8 cellular contexts compared by ENCODE assay signal in the genomic region with DNA sequence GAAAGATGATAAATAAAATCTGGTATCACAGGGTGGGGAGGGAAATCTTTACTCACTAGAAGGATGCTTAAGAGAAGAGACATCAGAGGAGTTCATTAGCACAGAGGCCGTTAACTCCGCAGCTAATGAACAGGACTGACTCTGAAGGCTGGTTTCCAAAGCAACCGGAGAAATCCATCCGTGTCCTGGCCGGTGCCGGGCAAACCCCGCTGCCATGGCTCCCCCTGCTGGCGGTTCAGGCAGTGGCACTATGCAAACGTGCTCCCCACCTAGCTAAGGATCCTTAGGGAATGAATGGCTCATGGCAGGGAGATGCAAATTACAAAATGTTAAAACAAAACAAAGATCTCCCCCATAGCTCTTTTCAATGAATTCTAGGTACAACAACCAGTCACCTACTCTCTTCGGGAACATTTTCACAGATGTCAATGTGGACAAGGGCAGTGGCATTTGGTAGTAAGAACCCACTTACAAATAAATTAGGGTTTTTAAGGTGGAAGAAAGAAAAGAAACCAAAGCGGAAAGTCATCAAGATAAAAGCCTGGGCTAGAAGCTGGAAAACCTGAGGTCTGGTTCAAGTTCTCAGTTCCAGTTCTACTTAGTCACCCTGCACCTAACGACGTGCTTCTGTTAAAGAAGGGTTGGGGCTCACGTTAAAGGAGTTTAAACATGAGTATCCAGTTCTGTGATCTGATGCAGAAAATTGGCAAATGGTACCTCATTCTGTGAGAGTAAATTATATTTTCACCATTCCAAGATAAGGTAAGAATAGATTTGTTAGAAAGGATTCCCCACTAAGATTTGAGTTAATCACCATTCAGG.
A peak's percentile ranks its signal among the peaks of the same experiment; 100 is the strongest.
DNase-seq lines count a peak whose midpoint lies in the region; ATAC-seq and TF ChIP-seq lines count a peak whose summit lies in the region.

No MANE protein-coding gene starts in this region.

- H3K4me3 Mint-ChIP-seq in activated T-helper 2 cell treated with anti-CD3 and anti-CD28 coated beads, Interferon-gamma antibody, Interleukin-2, Interleukin-4, amounts not matched to agents 10 μg/mL and 5 μg/mL and 100 μg/mL, durations not matched to agents 14 hours and 24 hours and 36 hours (ENCODE audit: low read depth) = no peak overlapping the region

- H3K4me1 Mint-ChIP-seq in activated T-helper 2 cell treated with anti-CD3 and anti-CD28 coated beads, Interferon-gamma antibody, Interleukin-2, Interleukin-4, amounts not matched to agents 10 μg/mL and 5 μg/mL and 100 μg/mL, durations not matched to agents 14 hours and 24 hours and 36 hours (ENCODE audit: low read depth) = peaks cover 13% of the 10 kb centered on the region

- 33 to 34% methylated on average over 14 of the region's 14 CpGs for WGBS in thyroid gland, 2 donors

- peak; percentile 34 for DNase-seq in NCI-H510A treated with DMSO at 0.1 percent for 48 hours (lab: John Stamatoyannopoulos, UW)
- DNase-seq in NCI-H510A (lab: John Stamatoyannopoulos, UW) = no peak
- DNase-seq in PC-9 = peak in 1 of 2 experiments; percentile 64
- DNase-seq in activated T-helper 2 cell treated with anti-CD3 and anti-CD28 coated beads, Interferon-gamma antibody, Interleukin-2, Interleukin-4, amounts not matched to agents 10 μg/mL and 5 μg/mL and 100 μg/mL, durations not matched to agents 14 hours and 24 hours and 36 hours (ENCODE audit: low spot score) = peak; percentile 34
- peak; percentile 55 for DNase-seq in foreskin melanocyte
- DNase-seq in occipital lobe (lab: John Stamatoyannopoulos, UW) = peak; percentile 20
- DNase-seq in thyroid gland = peak; percentile 81 to 87

- H3K4me2 ChIP-seq in PC-9 = no peak overlapping the region

- H3K36me3 Mint-ChIP-seq in activated T-helper 2 cell treated with anti-CD3 and anti-CD28 coated beads, Interferon-gamma antibody, Interleukin-2, Interleukin-4, amounts not matched to agents 10 μg/mL and 5 μg/mL and 100 μg/mL, durations not matched to agents 14 hours and 24 hours and 36 hours (ENCODE audit: low read depth) = peaks cover 9% of the 10 kb centered on the region

- no peaks in the 10 kb centered on the region for H3K79me2 ChIP-seq in PC-9 (ENCODE audit: low read depth)

- TF ChIP-seq CTCF in PC-9 (conservative IDR thresholded peaks at IDR 0.05) (peak; percentile 79), thyroid gland (IDR thresholded peaks at IDR 0.05) (peak; percentile 79 to 93 (median 84))

- H4K20me1 ChIP-seq in PC-9 (ENCODE audit: insufficient read depth) = no peaks in the 10 kb centered on the region

- H3K4me3 ChIP-seq in PC-9 = no peak overlapping the region
- H3K4me3 ChIP-seq in thyroid gland (replicated peaks in 1 of 3) = no peak overlapping the region

- H3F3A ChIP-seq in PC-9 (ENCODE audit: insufficient read depth, low read depth) = no peaks in the 10 kb centered on the region

- H3K36me3 ChIP-seq in PC-9 (ENCODE audit: low read depth) = peaks cover 6% of the 10 kb centered on the region; the same call in 1 of the 2 replicates
- peaks cover 20 to 43% of the 10 kb centered on the region in 2 donors for H3K36me3 ChIP-seq in thyroid gland

- H3K9me3 ChIP-seq in PC-9 (ENCODE audit: insufficient read depth, low read depth) = no peaks in the 10 kb centered on the region
- no peaks in the 10 kb centered on the region for H3K9me3 ChIP-seq in thyroid gland

- no peak for TF ChIP-seq POLR2A in thyroid gland (IDR thresholded peaks at IDR 0.05)

- H3K27me3 ChIP-seq in PC-9 (ENCODE audit: insufficient read depth, low read depth) = no peaks in the 10 kb centered on the region
- no peaks in the 10 kb centered on the region for H3K27me3 ChIP-seq in thyroid gland

- no peak overlapping the region for H3K27ac ChIP-seq in PC-9
- H3K27ac ChIP-seq in thyroid gland = no peak overlapping the region

- H3K27me3 Mint-ChIP-seq in activated T-helper 2 cell treated with anti-CD3 and anti-CD28 coated beads, Interferon-gamma antibody, Interleukin-2, Interleukin-4, amounts not matched to agents 10 μg/mL and 5 μg/mL and 100 μg/mL, durations not matched to agents 14 hours and 24 hours and 36 hours (ENCODE audit: low read depth) = no peaks in the 10 kb centered on the region

- POLR2A ChIA-PET in PC-9 (lab: Charles Lee; ENCODE audit: unreplicated experiment) = no interaction called here

- no peak overlapping the region for H2AFZ ChIP-seq in PC-9

- H3K4me1 ChIP-seq in PC-9 (replicated peaks; ENCODE audit: insufficient read depth) (no peaks in the 10 kb centered on the region), thyroid gland (no peaks in the 10 kb centered on the region)

- peak overlapping the region; percentile 9 for H3K27ac Mint-ChIP-seq in activated T-helper 2 cell treated with anti-CD3 and anti-CD28 coated beads, Interferon-gamma antibody, Interleukin-2, Interleukin-4, amounts not matched to agents 10 μg/mL and 5 μg/mL and 100 μg/mL, durations not matched to agents 14 hours and 24 hours and 36 hours

- intact Hi-C loops in PC-9 (cut with micrococcal nuclease; ENCODE audit: unreplicated experiment) = no loop called here
- intact Hi-C loops in activated T-helper 2 cell treated with anti-CD3 and anti-CD28 coated beads, Interferon-gamma antibody, Interleukin-2, Interleukin-4, amounts not matched to agents 10 μg/mL and 5 μg/mL and 100 μg/mL, durations not matched to agents 14 hours and 24 hours and 36 hours (cut with micrococcal nuclease) = loop anchor here (1.0 to 2.0 kb wide), 4 partner anchors 13 to 119 kb away; no protein-coding TSS in a partner anchor
- intact Hi-C loops in thyroid gland (cut with DNase I) = no loop called here

- BruUV-seq in PC-9 (replicated peaks; lab: Mats Ljungman, UMichigan) = no TSS peak

- CTCF ChIA-PET in PC-9 (lab: Charles Lee) = interaction anchor here (0.6 to 0.7 kb wide), 5 partner anchors 14 to 855 kb away, joined by 3 to 20 read pairs (median 5); no protein-coding TSS in a partner anchor

- no peaks in the 10 kb centered on the region for H3K9me3 Mint-ChIP-seq in activated T-helper 2 cell treated with anti-CD3 and anti-CD28 coated beads, Interferon-gamma antibody, Interleukin-2, Interleukin-4, amounts not matched to agents 10 μg/mL and 5 μg/mL and 100 μg/mL, durations not matched to agents 14 hours and 24 hours and 36 hours

- ATAC-seq in HG03159 (IDR thresholded peaks at IDR 0.05; ENCODE audit: unreplicated experiment) = peak; percentile 88

- H3K9me2 ChIP-seq in PC-9 (ENCODE audit: insufficient read depth) = no peaks in the 10 kb centered on the region
